In the genomic region with DNA sequence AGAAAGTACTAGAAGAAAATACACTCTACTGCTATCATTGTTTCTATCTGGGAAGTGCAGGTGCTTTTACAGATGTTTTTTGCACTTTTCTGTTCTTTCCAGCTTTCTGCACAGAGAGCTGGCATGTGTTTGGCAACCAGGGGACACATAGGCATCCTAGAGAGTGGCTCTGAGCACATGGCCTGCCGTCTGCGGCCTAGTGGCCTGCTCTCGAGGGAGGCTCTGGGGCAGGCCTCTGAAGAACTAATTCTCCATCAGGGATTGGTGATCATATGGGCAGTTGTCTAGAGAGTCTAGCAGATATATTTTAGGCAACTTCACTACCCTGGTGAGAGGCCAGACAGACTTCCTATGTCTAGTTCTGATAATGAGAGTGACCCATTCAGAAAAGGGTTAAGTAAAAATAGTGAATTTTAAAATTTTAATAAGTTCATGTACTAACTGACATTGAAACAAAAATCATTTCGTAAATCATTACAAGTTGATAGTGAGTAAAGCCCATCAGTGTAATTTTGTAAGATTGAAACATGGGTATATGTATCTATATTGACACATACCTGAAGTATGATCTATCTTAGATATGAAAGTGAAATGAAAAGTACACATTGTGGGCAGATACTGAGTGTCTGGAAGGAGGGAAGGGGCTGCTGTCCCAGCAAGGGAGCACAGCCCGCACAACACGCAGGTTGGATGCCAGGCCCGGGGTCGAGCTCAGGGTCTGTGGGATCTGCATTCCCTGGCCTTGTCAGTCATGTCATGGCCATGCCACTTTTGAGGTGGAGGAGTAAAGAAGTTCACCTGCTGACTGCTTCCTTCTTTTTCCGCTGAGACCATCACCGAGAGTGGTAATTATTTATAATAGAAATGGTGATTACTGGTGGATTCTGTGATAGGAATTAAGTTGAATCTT, we compare ENCODE assay signal across 3 cellular contexts.
TF ChIP-seq lines count a peak whose summit lies in the region.

No MANE protein-coding gene starts in this region.

TF ChIP-seq in SK-N-SH, 30 proteins besides CTCF, POLR2A, EP300 and RAD21:
- no peak for TF ChIP-seq FOXM1 (IDR thresholded peaks at IDR 0.05; ENCODE audit: low read depth)
- peak; percentile 49; the same call in 1 of the 2 replicates for TF ChIP-seq MXI1 (IDR thresholded peaks at IDR 0.05; ENCODE audit: low read depth, low read length)

TF ChIP-seq in SK-N-SH treated with all-trans-retinoic acid at 6 μM for 48 hours, 23 proteins besides CTCF, POLR2A, EP300 and RAD21:
- TF ChIP-seq TOX (CRISPR knock-in tag; IDR thresholded peaks at IDR 0.05; ENCODE audit: borderline replicate concordance) (no peak), BACH2 (CRISPR knock-in tag; IDR thresholded peaks at IDR 0.05; ENCODE audit: borderline replicate concordance) (no peak), OSR1 (CRISPR knock-in tag; IDR thresholded peaks at IDR 0.05) (no peak), ZC3H10 (CRISPR knock-in tag; IDR thresholded peaks at IDR 0.05) (no peak), CSDC2 (CRISPR knock-in tag; IDR thresholded peaks at IDR 0.05) (no peak), SNAI2 (CRISPR knock-in tag; IDR thresholded peaks at IDR 0.05) (no peak), ZNF565 (CRISPR knock-in tag; conservative IDR thresholded peaks at IDR 0.05; ENCODE audit: low read depth) (no peak), ZNF8 (CRISPR knock-in tag; IDR thresholded peaks at IDR 0.05) (no peak), RARB (CRISPR knock-in tag; IDR thresholded peaks at IDR 0.05) (no peak), TCF4 (CRISPR knock-in tag; IDR thresholded peaks at IDR 0.05; ENCODE audit: borderline replicate concordance) (no peak), GLIS3 (CRISPR knock-in tag; IDR thresholded peaks at IDR 0.05) (no peak), ZFP3 (CRISPR knock-in tag; IDR thresholded peaks at IDR 0.05) (no peak)
- TF ChIP-seq, protein P1, sequence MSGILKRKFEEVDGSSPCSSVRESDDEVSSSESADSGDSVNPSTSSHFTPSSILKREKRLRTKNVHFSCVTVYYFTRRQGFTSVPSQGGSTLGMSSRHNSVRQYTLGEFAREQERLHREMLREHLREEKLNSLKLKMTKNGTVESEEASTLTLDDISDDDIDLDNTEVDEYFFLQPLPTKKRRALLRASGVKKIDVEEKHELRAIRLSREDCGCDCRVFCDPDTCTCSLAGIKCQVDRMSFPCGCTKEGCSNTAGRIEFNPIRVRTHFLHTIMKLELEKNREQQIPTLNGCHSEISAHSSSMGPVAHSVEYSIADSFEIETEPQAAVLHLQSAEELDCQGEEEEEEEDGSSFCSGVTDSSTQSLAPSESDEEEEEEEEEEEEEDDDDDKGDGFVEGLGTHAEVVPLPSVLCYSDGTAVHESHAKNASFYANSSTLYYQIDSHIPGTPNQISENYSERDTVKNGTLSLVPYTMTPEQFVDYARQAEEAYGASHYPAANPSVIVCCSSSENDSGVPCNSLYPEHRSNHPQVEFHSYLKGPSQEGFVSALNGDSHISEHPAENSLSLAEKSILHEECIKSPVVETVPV (CRISPR knock-in tag; IDR thresholded peaks at IDR 0.05): no peak
- TF ChIP-seq, protein P2, sequence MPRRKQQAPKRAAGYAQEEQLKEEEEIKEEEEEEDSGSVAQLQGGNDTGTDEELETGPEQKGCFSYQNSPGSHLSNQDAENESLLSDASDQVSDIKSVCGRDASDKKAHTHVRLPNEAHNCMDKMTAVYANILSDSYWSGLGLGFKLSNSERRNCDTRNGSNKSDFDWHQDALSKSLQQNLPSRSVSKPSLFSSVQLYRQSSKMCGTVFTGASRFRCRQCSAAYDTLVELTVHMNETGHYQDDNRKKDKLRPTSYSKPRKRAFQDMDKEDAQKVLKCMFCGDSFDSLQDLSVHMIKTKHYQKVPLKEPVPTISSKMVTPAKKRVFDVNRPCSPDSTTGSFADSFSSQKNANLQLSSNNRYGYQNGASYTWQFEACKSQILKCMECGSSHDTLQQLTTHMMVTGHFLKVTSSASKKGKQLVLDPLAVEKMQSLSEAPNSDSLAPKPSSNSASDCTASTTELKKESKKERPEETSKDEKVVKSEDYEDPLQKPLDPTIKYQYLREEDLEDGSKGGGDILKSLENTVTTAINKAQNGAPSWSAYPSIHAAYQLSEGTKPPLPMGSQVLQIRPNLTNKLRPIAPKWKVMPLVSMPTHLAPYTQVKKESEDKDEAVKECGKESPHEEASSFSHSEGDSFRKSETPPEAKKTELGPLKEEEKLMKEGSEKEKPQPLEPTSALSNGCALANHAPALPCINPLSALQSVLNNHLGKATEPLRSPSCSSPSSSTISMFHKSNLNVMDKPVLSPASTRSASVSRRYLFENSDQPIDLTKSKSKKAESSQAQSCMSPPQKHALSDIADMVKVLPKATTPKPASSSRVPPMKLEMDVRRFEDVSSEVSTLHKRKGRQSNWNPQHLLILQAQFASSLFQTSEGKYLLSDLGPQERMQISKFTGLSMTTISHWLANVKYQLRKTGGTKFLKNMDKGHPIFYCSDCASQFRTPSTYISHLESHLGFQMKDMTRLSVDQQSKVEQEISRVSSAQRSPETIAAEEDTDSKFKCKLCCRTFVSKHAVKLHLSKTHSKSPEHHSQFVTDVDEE (CRISPR knock-in tag; IDR thresholded peaks at IDR 0.05): no peak
- TF ChIP-seq, protein P3, sequence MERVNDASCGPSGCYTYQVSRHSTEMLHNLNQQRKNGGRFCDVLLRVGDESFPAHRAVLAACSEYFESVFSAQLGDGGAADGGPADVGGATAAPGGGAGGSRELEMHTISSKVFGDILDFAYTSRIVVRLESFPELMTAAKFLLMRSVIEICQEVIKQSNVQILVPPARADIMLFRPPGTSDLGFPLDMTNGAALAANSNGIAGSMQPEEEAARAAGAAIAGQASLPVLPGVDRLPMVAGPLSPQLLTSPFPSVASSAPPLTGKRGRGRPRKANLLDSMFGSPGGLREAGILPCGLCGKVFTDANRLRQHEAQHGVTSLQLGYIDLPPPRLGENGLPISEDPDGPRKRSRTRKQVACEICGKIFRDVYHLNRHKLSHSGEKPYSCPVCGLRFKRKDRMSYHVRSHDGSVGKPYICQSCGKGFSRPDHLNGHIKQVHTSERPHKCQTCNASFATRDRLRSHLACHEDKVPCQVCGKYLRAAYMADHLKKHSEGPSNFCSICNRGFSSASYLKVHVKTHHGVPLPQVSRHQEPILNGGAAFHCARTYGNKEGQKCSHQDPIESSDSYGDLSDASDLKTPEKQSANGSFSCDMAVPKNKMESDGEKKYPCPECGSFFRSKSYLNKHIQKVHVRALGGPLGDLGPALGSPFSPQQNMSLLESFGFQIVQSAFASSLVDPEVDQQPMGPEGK (CRISPR knock-in tag; IDR thresholded peaks at IDR 0.05; ENCODE audit: borderline replicate concordance): no peak
- TF ChIP-seq, protein P4, sequence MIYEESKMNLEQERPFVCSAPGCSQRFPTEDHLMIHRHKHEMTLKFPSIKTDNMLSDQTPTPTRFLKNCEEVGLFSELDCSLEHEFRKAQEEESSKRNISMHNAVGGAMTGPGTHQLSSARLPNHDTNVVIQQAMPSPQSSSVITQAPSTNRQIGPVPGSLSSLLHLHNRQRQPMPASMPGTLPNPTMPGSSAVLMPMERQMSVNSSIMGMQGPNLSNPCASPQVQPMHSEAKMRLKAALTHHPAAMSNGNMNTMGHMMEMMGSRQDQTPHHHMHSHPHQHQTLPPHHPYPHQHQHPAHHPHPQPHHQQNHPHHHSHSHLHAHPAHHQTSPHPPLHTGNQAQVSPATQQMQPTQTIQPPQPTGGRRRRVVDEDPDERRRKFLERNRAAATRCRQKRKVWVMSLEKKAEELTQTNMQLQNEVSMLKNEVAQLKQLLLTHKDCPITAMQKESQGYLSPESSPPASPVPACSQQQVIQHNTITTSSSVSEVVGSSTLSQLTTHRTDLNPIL (CRISPR knock-in tag; IDR thresholded peaks at IDR 0.05; ENCODE audit: low read depth): no peak

TF ChIP-seq in IMR-90, 13 proteins besides CTCF, POLR2A, EP300 and RAD21:
- TF ChIP-seq CHD1 (IDR thresholded peaks at IDR 0.05; ENCODE audit: low read depth, low read length): no peak
- TF ChIP-seq, protein P5, sequence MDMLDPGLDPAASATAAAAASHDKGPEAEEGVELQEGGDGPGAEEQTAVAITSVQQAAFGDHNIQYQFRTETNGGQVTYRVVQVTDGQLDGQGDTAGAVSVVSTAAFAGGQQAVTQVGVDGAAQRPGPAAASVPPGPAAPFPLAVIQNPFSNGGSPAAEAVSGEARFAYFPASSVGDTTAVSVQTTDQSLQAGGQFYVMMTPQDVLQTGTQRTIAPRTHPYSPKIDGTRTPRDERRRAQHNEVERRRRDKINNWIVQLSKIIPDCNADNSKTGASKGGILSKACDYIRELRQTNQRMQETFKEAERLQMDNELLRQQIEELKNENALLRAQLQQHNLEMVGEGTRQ (IDR thresholded peaks at IDR 0.05; ENCODE audit: low read depth, low read length): no peak
- TF ChIP-seq CEBPB (IDR thresholded peaks at IDR 0.05; ENCODE audit: low read depth, low read length): no peak
- TF ChIP-seq SMC3 (IDR thresholded peaks at IDR 0.05; ENCODE audit: low read depth, low read length): no peak
- no peak for TF ChIP-seq RCOR1 (IDR thresholded peaks at IDR 0.05; ENCODE audit: insufficient replicate concordance, low read length)
- no peak for TF ChIP-seq BHLHE40 (IDR thresholded peaks at IDR 0.05; ENCODE audit: low read depth, low read length)
- TF ChIP-seq, protein P6, sequence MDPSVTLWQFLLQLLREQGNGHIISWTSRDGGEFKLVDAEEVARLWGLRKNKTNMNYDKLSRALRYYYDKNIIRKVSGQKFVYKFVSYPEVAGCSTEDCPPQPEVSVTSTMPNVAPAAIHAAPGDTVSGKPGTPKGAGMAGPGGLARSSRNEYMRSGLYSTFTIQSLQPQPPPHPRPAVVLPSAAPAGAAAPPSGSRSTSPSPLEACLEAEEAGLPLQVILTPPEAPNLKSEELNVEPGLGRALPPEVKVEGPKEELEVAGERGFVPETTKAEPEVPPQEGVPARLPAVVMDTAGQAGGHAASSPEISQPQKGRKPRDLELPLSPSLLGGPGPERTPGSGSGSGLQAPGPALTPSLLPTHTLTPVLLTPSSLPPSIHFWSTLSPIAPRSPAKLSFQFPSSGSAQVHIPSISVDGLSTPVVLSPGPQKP (IDR thresholded peaks at IDR 0.05; ENCODE audit: borderline replicate concordance, low read depth, low read length): no peak
- no peak for TF ChIP-seq NFE2L2 (IDR thresholded peaks at IDR 0.05; ENCODE audit: low read depth, low read length)
- TF ChIP-seq MAFK (IDR thresholded peaks at IDR 0.05; ENCODE audit: low read depth, low read length): no peak
- no peak for TF ChIP-seq FOS (IDR thresholded peaks at IDR 0.05; ENCODE audit: low read depth, low read length)
- TF ChIP-seq MXI1 (IDR thresholded peaks at IDR 0.05; ENCODE audit: borderline replicate concordance, low read depth, low read length): no peak
- no peak for TF ChIP-seq RFX5 (IDR thresholded peaks at IDR 0.05; ENCODE audit: low read depth, low read length)
- no peak for TF ChIP-seq MAZ (IDR thresholded peaks at IDR 0.05; ENCODE audit: borderline replicate concordance, low read depth, low read length)
TF ChIP-seq in IMR-90: peak in this region for 0.
